12 cellular contexts compared by ENCODE assay signal in the genomic region with DNA sequence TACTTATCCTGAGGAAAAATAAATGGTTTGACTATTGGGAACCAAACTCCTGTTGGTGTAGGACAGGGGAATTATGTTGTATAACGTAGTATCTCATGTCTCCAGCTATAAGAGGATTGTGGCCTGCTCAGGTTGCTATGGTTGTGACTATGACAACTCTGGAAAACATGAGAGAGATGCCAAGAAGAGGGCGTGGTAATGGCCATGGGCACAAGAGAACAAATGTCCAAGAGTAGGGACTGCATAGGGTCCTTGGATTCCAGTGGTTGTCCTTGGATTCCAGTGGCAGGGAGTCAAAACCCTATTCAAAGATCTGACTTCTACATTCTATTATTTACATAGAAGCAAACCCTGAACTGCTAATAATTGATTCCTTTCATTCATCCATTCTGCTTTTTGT. TPM values are rescaled to one million over a fixed set of nuclear protein-coding genes. Genes with fewer than 3 reads are reported as not detected.
A peak's percentile ranks its signal among the peaks of the same experiment; 100 is the strongest.
DNase-seq lines count a peak whose midpoint lies in the region; TF ChIP-seq lines count a peak whose summit lies in the region.
"Had no signal": no experiment of that assay in that cellular context is flagged by ENCODE, and none has a peak within 500 bp of the region (broad histone marks: within the 10 kb centered on the region; RNA-seq: fewer than 3 reads in every experiment).

No MANE protein-coding gene starts in this region.

- no peak overlapping the region for H3K4me3 ChIP-seq in dorsolateral prefrontal cortex
- H3K4me3 ChIP-seq: HAP-1 had no signal

- no peaks in the 10 kb centered on the region for H3K27me3 ChIP-seq in dorsolateral prefrontal cortex

- peak overlapping the region in 53 of 59 donors; percentile 10 to 81 (median 55) for H3K27ac ChIP-seq in dorsolateral prefrontal cortex

- intact Hi-C loops in dorsolateral prefrontal cortex (cut with DNase I), result no loop called here

- DNase-seq in D341Med (ENCODE audit: low spot score) (peak; percentile 42), HT-29 (ENCODE audit: low spot score) (peak; percentile 13), dorsolateral prefrontal cortex (no peak), myocyte (ENCODE audit: low read depth) (peak; percentile 96), NAMALWA (ENCODE audit: low spot score) (no peak)
- no peak for DNase-seq in activated naive CD4-positive, alpha-beta T cell treated with anti-CD3 and anti-CD28 coated beads, Interleukin-2, amount 50 U/mL, for 16 hours
- DNase-seq in activated T-cell treated with anti-CD3 and anti-CD28 coated beads, Interleukin-2, amount 50 U/mL, for 48 hours, result no peak
- no peak for DNase-seq in activated CD4-positive, CD25-positive, alpha-beta regulatory T cell treated with anti-CD3 and anti-CD28 coated beads, Interleukin-2, amount 50 U/mL, for 72 hours
- DNase-seq: activated naive CD4-positive, alpha-beta T cell treated with anti-CD3 and anti-CD28 coated beads, Interleukin-2, amount 10 ng/mL, durations not matched to agents 7 days and 5 days; CD4-positive, CD25-positive, alpha-beta regulatory T cell; NCI-H1436 had no signal

- no peak for TF ChIP-seq CTCF in dorsolateral prefrontal cortex (IDR thresholded peaks at IDR 0.05 in 54 of 56, conservative IDR thresholded peaks at IDR 0.05 in 2 of 56; ENCODE audit: low read depth in 1 of 56, partially characterized antibody in 56 of 56)

RNA-seq across cellular contexts. Expression of gene MOB1B, which starts 6.8 kb away (rescaled TPM):
- 1.2 and 3.8 TPM in 2 replicates for total RNA-seq in HT-29 (2014; rRNA removed; shearing (Covaris generic))
- total RNA-seq in dorsolateral prefrontal cortex (10 to 100 TPM; 19.6 to 55.0 (median 32.2) TPM), myocyte (59.6 and 65.1 TPM in 2 replicates)
- polyA plus RNA-seq in myocyte (2012), result 12.9 TPM

RNA-seq across cellular contexts. Expression of gene GRSF1, which starts 55.7 kb away (rescaled TPM):
- total RNA-seq in HT-29 (2014; rRNA removed; shearing (Covaris generic)), result 40.7 and 48.3 TPM in 2 replicates
- 10 to 100 TPM; 49.9 to 98.5 (median 76.9) TPM for total RNA-seq in dorsolateral prefrontal cortex
- total RNA-seq in myocyte, result 194 and 204 TPM in 2 replicates
- 75.9 TPM for polyA plus RNA-seq in myocyte (2012)

Comparison
In these comparisons a context has a peak if more than half of its experiments do, and no peak if none do; other contexts are left out.
1. DNase-seq: peak in D341Med (single experiment), HT-29 (single experiment) and myocyte (single experiment); none in dorsolateral prefrontal cortex (0 of 10), activated naive CD4-positive, alpha-beta T cell treated with anti-CD3 and anti-CD28 coated beads, Interleukin-2, amount 50 U/mL, for 16 hours (single experiment), activated T-cell treated with anti-CD3 and anti-CD28 coated beads, Interleukin-2, amount 50 U/mL, for 48 hours (0 of 2), activated CD4-positive, CD25-positive, alpha-beta regulatory T cell treated with anti-CD3 and anti-CD28 coated beads, Interleukin-2, amount 50 U/mL, for 72 hours (single experiment) and NAMALWA (single experiment).